ENCODE assay signal across 22 cellular contexts in genomic region chr15:58110999-58111717, GRCh38. TPM values are rescaled to one million over a fixed set of nuclear protein-coding genes. Genes with fewer than 3 reads are reported as not detected.
"Had no signal": no experiment of that assay in that cellular context is flagged by ENCODE, and none has a peak within 500 bp of the region (broad histone marks: within the 10 kb centered on the region; RNA-seq: fewer than 3 reads in every experiment).

No MANE protein-coding gene starts in this region.

- H3K36me3 ChIP-seq: brain microvascular endothelial cell, esophagus muscularis mucosa, heart right ventricle, left ventricle myocardium inferior, right lobe of liver, stomach had no signal

- DNase-seq: activated B cell treated with CpG ODN at 0.5 μM for 24 hours; activated CD4-positive, alpha-beta memory T cell treated with anti-CD3 and anti-CD28 coated beads, Interleukin-2, amount 10 ng/mL, durations not matched to agents 7 days and 5 days; activated CD4-positive, alpha-beta T cell treated with anti-CD3 and anti-CD28 coated beads for 48 hours; activated naive CD4-positive, alpha-beta T cell treated with Interleukin-2 at 50 U/mL for 16 hours; activated naive CD8-positive, alpha-beta T cell treated with anti-CD3 and anti-CD28 coated beads, Interleukin-2, amount 10 ng/mL, durations not matched to agents 7 days and 5 days; activated T-cell treated with anti-CD3 and anti-CD28 coated beads, Interleukin-2, amount 50 U/mL, for 24 hours; anterior cingulate cortex; brain microvascular endothelial cell; heart right ventricle; kidney glomerular epithelial cell; left ventricle myocardium inferior; naive thymus-derived CD8-positive, alpha-beta T cell; right lobe of liver; stimulated activated CD4-positive, alpha-beta T cell treated with anti-CD3 and anti-CD28 coated beads, Interleukin-4, amount 100 ng/mL, for 24 hours; stomach; T-helper 2 cell; trophoblast cell had no signal

- H3K79me2 ChIP-seq: parathyroid adenoma had no signal

- H3K27ac ChIP-seq: brain microvascular endothelial cell, coronary artery, esophagus muscularis mucosa, heart right ventricle, left ventricle myocardium inferior, parathyroid adenoma, right lobe of liver, stomach had no signal

- H3K9ac ChIP-seq: parathyroid adenoma had no signal

- H3K9me3 ChIP-seq: esophagus muscularis mucosa, heart right ventricle, left ventricle myocardium inferior, right lobe of liver, stomach had no signal

- ATAC-seq: heart right ventricle; naive thymus-derived CD8-positive, alpha-beta T cell; right lobe of liver; stimulated activated effector memory CD8-positive, alpha-beta T cell treated with anti-CD3 and anti-CD28 coated beads, Interleukin-12 subunit alpha, Interleukin-12 subunit beta, amount 100 ng/mL, for 72 hours had no signal

- H3K4me1 ChIP-seq: esophagus muscularis mucosa, heart right ventricle, left ventricle myocardium inferior, parathyroid adenoma, stomach had no signal

- H3K4me3 ChIP-seq: coronary artery, esophagus muscularis mucosa, heart right ventricle, left ventricle myocardium inferior, right lobe of liver, stomach had no signal

- H2AFZ ChIP-seq: parathyroid adenoma had no signal

- FAIRE-seq: endometrium had no signal

- H3K27me3 ChIP-seq: right lobe of liver, stomach had no signal

RNA-seq across cellular contexts. Expression of gene AQP9, which starts 27.0 kb away (rescaled TPM):
- total RNA-seq: activated B cell treated with CpG ODN at 0.5 μM for 24 hours; activated CD4-positive, alpha-beta memory T cell treated with anti-CD3 and anti-CD28 coated beads, Interleukin-2, amount 10 ng/mL, durations not matched to agents 7 days and 5 days; naive thymus-derived CD8-positive, alpha-beta T cell had no signal

RNA-seq across cellular contexts. Expression of gene ALDH1A2, which starts 45.6 kb away (rescaled TPM):
- total RNA-seq: activated B cell treated with CpG ODN at 0.5 μM for 24 hours; naive thymus-derived CD8-positive, alpha-beta T cell had no signal
- polyA plus RNA-seq: naive thymus-derived CD8-positive, alpha-beta T cell had no signal
